In genomic region chr16:74410981-74411380, GRCh38 we compare ENCODE assay signal across 4 cellular contexts. TPM values are rescaled to one million over a fixed set of nuclear protein-coding genes. Genes with fewer than 3 reads are reported as not detected.
"Had no signal": no experiment of that assay in that cellular context is flagged by ENCODE, and none has a peak within 500 bp of the region (broad histone marks: within the 10 kb centered on the region; RNA-seq: fewer than 3 reads in every experiment).

No MANE protein-coding gene starts in this region.

RNA-seq across cellular contexts. Expression of gene CLEC18B, which starts 10.3 kb away (rescaled TPM):
- total RNA-seq: IMR-90, SJSA1 had no signal

RNA-seq across cellular contexts. Expression of gene NPIPB15, which starts 34.9 kb away (rescaled TPM):
- total RNA-seq: HT-29, Right ventricle myocardium superior had no signal
